ENCODE assay signal across 2 cellular contexts in the genomic region with DNA sequence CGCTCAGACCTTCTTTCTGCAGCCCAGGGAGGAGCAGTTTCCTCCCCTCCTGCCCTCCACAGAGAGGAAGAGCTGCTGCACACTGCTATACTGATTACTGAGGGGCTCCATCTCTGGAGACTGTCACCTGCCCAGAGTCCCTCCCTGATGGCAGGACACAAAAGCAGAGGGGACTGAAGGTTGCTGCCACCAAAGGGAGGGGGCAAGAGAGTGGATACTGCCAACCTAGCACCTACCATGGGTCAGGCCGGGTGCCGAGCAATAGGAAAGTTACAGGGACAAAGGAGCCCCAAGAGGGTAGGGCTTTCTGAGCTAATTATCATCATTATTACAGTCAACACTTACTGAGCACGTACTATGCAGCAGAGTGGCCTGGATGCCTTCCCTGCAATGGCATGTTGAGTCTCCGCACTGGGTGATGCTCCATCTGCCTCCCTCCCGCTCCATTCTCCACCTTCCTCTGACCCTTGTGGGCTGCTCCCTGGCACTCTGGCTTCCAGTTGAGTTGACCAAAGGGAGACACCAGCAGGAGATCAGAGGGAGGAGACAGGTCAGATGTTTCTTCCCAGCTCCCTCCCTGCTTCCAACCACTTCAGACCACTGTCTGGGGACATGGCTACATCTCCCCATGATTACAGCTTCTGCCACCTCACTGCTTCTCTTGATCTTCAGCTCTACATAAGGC.
TF ChIP-seq lines count a peak whose summit lies in the region.

No MANE protein-coding gene starts in this region.

TF ChIP-seq in SK-N-SH, 30 proteins besides CTCF, POLR2A, EP300 and RAD21:
- TF ChIP-seq FOXJ3 (CRISPR knock-in tag; IDR thresholded peaks at IDR 0.05) (no peak), TEAD4 (IDR thresholded peaks at IDR 0.05; ENCODE audit: borderline replicate concordance, insufficient read depth) (no peak), ELF1 (IDR thresholded peaks at IDR 0.05) (no peak), USF1 (IDR thresholded peaks at IDR 0.05; ENCODE audit: borderline replicate concordance, low read depth) (no peak), RXRA (IDR thresholded peaks at IDR 0.05; ENCODE audit: borderline replicate concordance, low read depth) (no peak), RCOR1 (IDR thresholded peaks at IDR 0.05; ENCODE audit: low read length) (no peak), SMC3 (IDR thresholded peaks at IDR 0.05; ENCODE audit: low read depth, low read length) (no peak), RFX5 (IDR thresholded peaks at IDR 0.05; ENCODE audit: low read length) (no peak), SIN3A (IDR thresholded peaks at IDR 0.05; ENCODE audit: borderline replicate concordance, low read depth, low read length) (no peak), FOXM1 (IDR thresholded peaks at IDR 0.05; ENCODE audit: low read depth) (no peak), NRF1 (IDR thresholded peaks at IDR 0.05; ENCODE audit: low read depth, low read length) (no peak), MAX (IDR thresholded peaks at IDR 0.05; ENCODE audit: low read depth) (no peak), USF2 (IDR thresholded peaks at IDR 0.05; ENCODE audit: borderline replicate concordance, low read depth, low read length) (no peak), GATA2 (CRISPR knock-in tag; IDR thresholded peaks at IDR 0.05) (no peak)
- TF ChIP-seq, protein P1, sequence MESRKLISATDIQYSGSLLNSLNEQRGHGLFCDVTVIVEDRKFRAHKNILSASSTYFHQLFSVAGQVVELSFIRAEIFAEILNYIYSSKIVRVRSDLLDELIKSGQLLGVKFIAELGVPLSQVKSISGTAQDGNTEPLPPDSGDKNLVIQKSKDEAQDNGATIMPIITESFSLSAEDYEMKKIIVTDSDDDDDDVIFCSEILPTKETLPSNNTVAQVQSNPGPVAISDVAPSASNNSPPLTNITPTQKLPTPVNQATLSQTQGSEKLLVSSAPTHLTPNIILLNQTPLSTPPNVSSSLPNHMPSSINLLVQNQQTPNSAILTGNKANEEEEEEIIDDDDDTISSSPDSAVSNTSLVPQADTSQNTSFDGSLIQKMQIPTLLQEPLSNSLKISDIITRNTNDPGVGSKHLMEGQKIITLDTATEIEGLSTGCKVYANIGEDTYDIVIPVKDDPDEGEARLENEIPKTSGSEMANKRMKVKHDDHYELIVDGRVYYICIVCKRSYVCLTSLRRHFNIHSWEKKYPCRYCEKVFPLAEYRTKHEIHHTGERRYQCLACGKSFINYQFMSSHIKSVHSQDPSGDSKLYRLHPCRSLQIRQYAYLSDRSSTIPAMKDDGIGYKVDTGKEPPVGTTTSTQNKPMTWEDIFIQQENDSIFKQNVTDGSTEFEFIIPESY (IDR thresholded peaks at IDR 0.05; ENCODE audit: borderline replicate concordance, low read depth), result no peak
- TF ChIP-seq, protein P2, sequence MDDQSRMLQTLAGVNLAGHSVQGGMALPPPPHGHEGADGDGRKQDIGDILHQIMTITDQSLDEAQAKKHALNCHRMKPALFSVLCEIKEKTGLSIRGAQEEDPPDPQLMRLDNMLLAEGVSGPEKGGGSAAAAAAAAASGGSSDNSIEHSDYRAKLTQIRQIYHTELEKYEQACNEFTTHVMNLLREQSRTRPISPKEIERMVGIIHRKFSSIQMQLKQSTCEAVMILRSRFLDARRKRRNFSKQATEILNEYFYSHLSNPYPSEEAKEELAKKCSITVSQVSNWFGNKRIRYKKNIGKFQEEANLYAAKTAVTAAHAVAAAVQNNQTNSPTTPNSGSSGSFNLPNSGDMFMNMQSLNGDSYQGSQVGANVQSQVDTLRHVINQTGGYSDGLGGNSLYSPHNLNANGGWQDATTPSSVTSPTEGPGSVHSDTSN (IDR thresholded peaks at IDR 0.05), result no peak

TF ChIP-seq in SK-N-SH treated with all-trans-retinoic acid at 6 μM for 48 hours, 23 proteins besides CTCF, POLR2A, EP300 and RAD21:
- TF ChIP-seq ESRRG (CRISPR knock-in tag; IDR thresholded peaks at IDR 0.05), result no peak
- no peak for TF ChIP-seq GLIS3 (CRISPR knock-in tag; IDR thresholded peaks at IDR 0.05)
